Comparison of ENCODE assay signal across 8 cellular contexts in the genomic region with DNA sequence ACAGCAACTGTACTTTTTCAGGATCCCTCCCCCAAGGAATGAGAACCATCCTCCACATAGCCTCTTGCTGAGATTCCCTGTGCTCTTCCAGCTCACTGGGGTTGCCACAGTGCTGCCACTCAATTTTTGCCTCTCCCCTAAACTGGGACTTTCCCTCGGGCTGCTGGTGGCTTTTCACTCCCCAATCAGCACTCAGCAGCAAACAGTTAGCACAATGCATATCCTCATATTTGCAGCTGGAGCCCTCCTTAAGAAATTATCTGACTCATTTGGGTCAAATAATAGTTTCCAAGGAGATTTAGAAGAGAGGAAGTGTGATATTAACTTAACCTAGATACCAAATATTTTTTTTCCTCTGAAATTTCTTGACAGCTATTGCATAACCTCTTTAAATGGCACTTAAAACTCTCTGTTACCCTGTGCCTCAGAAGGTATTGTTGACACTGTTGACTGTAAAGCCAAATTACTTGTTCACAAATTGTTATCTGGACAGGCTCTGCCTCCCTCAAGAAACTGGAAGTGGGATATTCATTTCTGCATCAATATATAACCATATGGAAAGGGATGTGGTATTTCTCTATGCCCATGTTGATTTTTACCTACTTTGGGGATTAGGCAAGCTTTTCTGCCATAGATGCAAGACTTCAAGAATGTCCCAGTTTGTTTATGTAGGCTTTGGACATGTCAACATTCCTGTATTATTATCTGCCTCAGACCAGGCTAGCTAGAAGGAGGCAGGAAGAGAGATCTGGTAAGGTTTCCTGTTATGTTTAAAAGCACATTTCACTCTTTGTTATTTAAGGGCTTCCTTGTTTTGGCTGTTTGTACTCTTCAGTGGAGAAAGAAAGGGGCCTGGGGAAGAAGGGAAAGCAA. TPM values are rescaled to one million over a fixed set of nuclear protein-coding genes. Genes with fewer than 3 reads are reported as not detected.
A peak's percentile ranks its signal among the peaks of the same experiment; 100 is the strongest.
DNase-seq lines count a peak whose midpoint lies in the region; ATAC-seq, FAIRE-seq and TF ChIP-seq lines count a peak whose summit lies in the region.

No MANE protein-coding gene starts in this region.

- H3K36me3 ChIP-seq in mucosa of descending colon (ENCODE audit: low read depth): no peaks in the 10 kb centered on the region

- ATAC-seq in mucosa of descending colon: peak; percentile 54

- H3K4me1 ChIP-seq in mucosa of descending colon (ENCODE audit: low read depth): peaks cover 4% of the 10 kb centered on the region

- H3K9me3 ChIP-seq in mucosa of descending colon: no peaks in the 10 kb centered on the region

- DNase-seq in GM12891 (ENCODE audit: insufficient read length, low spot score) (no peak), H54 (ENCODE audit: insufficient read length, low spot score) (peak; percentile 9), NOMO-1 treated with DMSO at 0.1 percent for 48 hours (lab: John Stamatoyannopoulos, UW; ENCODE audit: unreplicated experiment) (peak; percentile 81), cardiac fibroblast (ENCODE audit: low read depth in 2 of 2) (peak; percentile 92 to 94), mucosa of descending colon (no peak), activated gamma-delta T cell (lab: John Stamatoyannopoulos, UW) (no peak), hippocampal formation (lab: John Stamatoyannopoulos, UW) (no peak), NCI-H748 (lab: John Stamatoyannopoulos, UW; ENCODE audit: unreplicated experiment) (no peak)

- TF ChIP-seq CTCF in cardiac fibroblast (IDR thresholded peaks at IDR 0.05; ENCODE audit: low read depth, low read length) (no peak), mucosa of descending colon (IDR thresholded peaks at IDR 0.05) (no peak)

- FAIRE-seq in GM12891 (lab: Jason Lieb, UNC) (peak; percentile 59), H54 (lab: Jason Lieb, UNC) (peak; percentile 75)

- no peak overlapping the region for H3K4me3 ChIP-seq in cardiac fibroblast (replicated peaks in 1 of 2; ENCODE audit: low read depth in 2 of 2, low read length in 2 of 2)
- H3K4me3 ChIP-seq in mucosa of descending colon: no peak overlapping the region

- intact Hi-C loops in mucosa of descending colon (cut with DNase I, micrococcal nuclease): no loop called here

- TF ChIP-seq POLR2A in GM12891 (IDR thresholded peaks at IDR 0.05; ENCODE audit: low read depth, low read length): no peak
- TF ChIP-seq POLR2A in H54 (IDR thresholded peaks at IDR 0.05; ENCODE audit: low read depth, low read length): no peak

TF ChIP-seq in GM12891, 5 proteins besides CTCF, POLR2A, EP300 and RAD21:
- TF ChIP-seq POLR2AphosphoS5 (IDR thresholded peaks at IDR 0.05; ENCODE audit: low read depth, low read length): no peak
- no peak for TF ChIP-seq PAX5 (IDR thresholded peaks at IDR 0.05; ENCODE audit: insufficient read depth, low read length, severe bottlenecking)
- TF ChIP-seq POU2F2 (IDR thresholded peaks at IDR 0.05; ENCODE audit: low read depth, low read length): no peak
- TF ChIP-seq SPI1 (IDR thresholded peaks at IDR 0.05; ENCODE audit: low read depth, low read length): peak; percentile 59
- no peak for TF ChIP-seq TAF1 (IDR thresholded peaks at IDR 0.05; ENCODE audit: low read depth, low read length)
TF ChIP-seq in GM12891: peak in this region for 1.

RNA-seq across cellular contexts. Expression of gene SEPTIN11, which starts 58.0 kb away (rescaled TPM):
- polyA plus RNA-seq in GM12891 (2012; ENCODE audit: low read depth, missing spikeins): 38.3 TPM
- total RNA-seq in mucosa of descending colon: 100 to 1,000 TPM in 2 of 3 donors, 10 to 100 TPM in 1; 73.0 to 117 (median 109) TPM

Comparison
In these comparisons a context has a peak if more than half of its experiments do, and no peak if none do; other contexts are left out.
1. DNase-seq: peak in H54 (single experiment), NOMO-1 treated with DMSO at 0.1 percent for 48 hours (single experiment) and cardiac fibroblast (2 of 2); none in GM12891 (single experiment), mucosa of descending colon (0 of 3), activated gamma-delta T cell (single experiment), hippocampal formation (0 of 2) and NCI-H748 (single experiment).